ENCODE assay signal across 9 cellular contexts in genomic region chr7:107387077-107387476, GRCh38.
DNase-seq lines count a peak whose midpoint lies in the region; ATAC-seq and TF ChIP-seq lines count a peak whose summit lies in the region.
"Had no signal": no experiment of that assay in that cellular context is flagged by ENCODE, and none has a peak within 500 bp of the region (broad histone marks: within the 10 kb centered on the region; RNA-seq: fewer than 3 reads in every experiment).

No MANE protein-coding gene starts in this region.

- H3K4me3 Mint-ChIP-seq in WTC11: no peak overlapping the region
- no peak overlapping the region for H3K4me3 Mint-ChIP-seq in CD4-positive, alpha-beta memory T cell

- H3K27me3 Mint-ChIP-seq in WTC11 (ENCODE audit: low read depth): no peaks in the 10 kb centered on the region; the same call in 1 of the 2 replicates
- H3K27me3 Mint-ChIP-seq in CD4-positive, alpha-beta memory T cell: no peaks in the 10 kb centered on the region

- H3K4me1 Mint-ChIP-seq in WTC11: peaks cover 56% of the 10 kb centered on the region
- peaks cover 0 to 5% (median 4%) of the 10 kb centered on the region in 4 donors for H3K4me1 Mint-ChIP-seq in CD4-positive, alpha-beta memory T cell

- H3K36me3 Mint-ChIP-seq in WTC11: peaks cover 13% of the 10 kb centered on the region
- peaks cover 3 to 18% of the 10 kb centered on the region in 2 donors for H3K36me3 Mint-ChIP-seq in CD4-positive, alpha-beta memory T cell

- H3K27me3 ChIP-seq in H7 (ENCODE audit: control insufficient read depth, insufficient read depth, low read length): no peaks in the 10 kb centered on the region
- no peaks in the 10 kb centered on the region for H3K27me3 ChIP-seq in heart left ventricle
- no peaks in the 10 kb centered on the region for H3K27me3 ChIP-seq in CD4-positive, alpha-beta memory T cell (ENCODE audit: insufficient read depth, low read length)

- POLR2A ChIA-PET in WTC11 (lab: Charles Lee): no interaction called here
- POLR2A ChIA-PET in CD4-positive, alpha-beta memory T cell (lab: Charles Lee; ENCODE audit: partially characterized antibody): no interaction called here

- ATAC-seq in WTC11: peak; percentile 84
- ATAC-seq in heart left ventricle: peak; percentile 53 to 86 (median 82)
- no peak for ATAC-seq in GM19351 (IDR thresholded peaks at IDR 0.05; ENCODE audit: unreplicated experiment)
- no peak for ATAC-seq in GM19467 (IDR thresholded peaks at IDR 0.05; ENCODE audit: unreplicated experiment)

- WGBS in heart left ventricle, 4 donors: 31 to 45% (median 36%) methylated on average over 7 of the region's 7 CpGs

- intact Hi-C loops in heart left ventricle (cut with DNase I): no loop called here
- intact Hi-C loops in CD4-positive, alpha-beta memory T cell (cut with micrococcal nuclease): no loop called here

- H3K9me3 Mint-ChIP-seq in WTC11: peaks cover 16% of the 10 kb centered on the region
- H3K9me3 Mint-ChIP-seq in CD4-positive, alpha-beta memory T cell: no peaks in the 10 kb centered on the region

- CTCF ChIA-PET in WTC11 (lab: Charles Lee): interaction anchor here (0.9 to 1.7 kb wide), 2 partner anchors 13 to 76 kb away, joined by 3 to 5 read pairs; no protein-coding TSS in a partner anchor
- CTCF ChIA-PET in CD4-positive, alpha-beta memory T cell (lab: Charles Lee; ENCODE audit: partially characterized antibody): no interaction called here

- no peak overlapping the region for H3K27ac Mint-ChIP-seq in WTC11
- no peak overlapping the region for H3K27ac Mint-ChIP-seq in CD4-positive, alpha-beta memory T cell

- peaks cover 0 to 19% (median 10%) of the 10 kb centered on the region in 12 donors for H3K4me1 ChIP-seq in heart left ventricle
- H3K4me1 ChIP-seq in CD4-positive, alpha-beta memory T cell (ENCODE audit: insufficient read depth, low read length): no peaks in the 10 kb centered on the region

- TF ChIP-seq CTCF in WTC11 (IDR thresholded peaks at IDR 0.05) (no peak), heart left ventricle (IDR thresholded peaks at IDR 0.05) (peak in 2 of 12 donors; percentile 2 to 14)

- no peak for TF ChIP-seq POLR2A in heart left ventricle (IDR thresholded peaks at IDR 0.05)

- DNase-seq in H7 (peak; percentile 39), WTC11 (ENCODE audit: low spot score) (peak; percentile 45), heart left ventricle (peak; percentile 50 to 76 (median 54)), skeletal muscle cell (ENCODE audit: low read depth) (peak; percentile 25)
- DNase-seq in activated CD4-positive, alpha-beta T cell treated with anti-CD3 and anti-CD28 coated beads for 4 hours: no peak
- no peak for DNase-seq in CD4-positive, alpha-beta memory T cell
- DNase-seq: MV-4-11 had no signal

- H3K9me3 ChIP-seq in heart left ventricle: no peaks in the 10 kb centered on the region
- no peaks in the 10 kb centered on the region for H3K9me3 ChIP-seq in CD4-positive, alpha-beta memory T cell (ENCODE audit: control insufficient read depth in 1 of 2, low read length in 2 of 2)

- H3K4me3 ChIP-seq in H7 (ENCODE audit: insufficient read depth, low read depth, low read length) (no peak overlapping the region), heart left ventricle (no peak overlapping the region), skeletal muscle cell (ENCODE audit: low read depth, low read length) (no peak overlapping the region)
- H3K4me3 ChIP-seq in CD4-positive, alpha-beta memory T cell (ENCODE audit: low read length in 2 of 2): no peak overlapping the region

- no peaks in the 10 kb centered on the region for H3K36me3 ChIP-seq in H7 (replicated peaks; ENCODE audit: control insufficient read depth, insufficient read depth, low read length)
- peaks cover 0 to 4% (median 0%) of the 10 kb centered on the region in 9 donors for H3K36me3 ChIP-seq in heart left ventricle
- H3K36me3 ChIP-seq in CD4-positive, alpha-beta memory T cell (ENCODE audit: insufficient read depth, low read length): no peaks in the 10 kb centered on the region

- peak overlapping the region in 5 of 12 donors; percentile 16 to 53 (median 30) for H3K27ac ChIP-seq in heart left ventricle
- H3K27ac ChIP-seq in CD4-positive, alpha-beta memory T cell (ENCODE audit: low read depth, low read length): no peak overlapping the region

TF ChIP-seq in WTC11, 78 proteins besides CTCF, POLR2A, EP300 and RAD21:
- no peak for TF ChIP-seq SMAD4 (CRISPR knock-in tag; IDR thresholded peaks at IDR 0.05)
- TF ChIP-seq FOXJ3 (CRISPR knock-in tag; IDR thresholded peaks at IDR 0.05; ENCODE audit: borderline replicate concordance): no peak
- TF ChIP-seq ZNF396 (CRISPR knock-in tag; IDR thresholded peaks at IDR 0.05; ENCODE audit: borderline replicate concordance): no peak
- no peak for TF ChIP-seq ELF4 (CRISPR knock-in tag; IDR thresholded peaks at IDR 0.05; ENCODE audit: low read depth)
- TF ChIP-seq CBFB (CRISPR knock-in tag; IDR thresholded peaks at IDR 0.05; ENCODE audit: low read depth): no peak
- TF ChIP-seq HMGA2 (CRISPR knock-in tag; IDR thresholded peaks at IDR 0.05): no peak
- TF ChIP-seq ETV6 (CRISPR knock-in tag; IDR thresholded peaks at IDR 0.05): no peak
- no peak for TF ChIP-seq ZNF423 (CRISPR knock-in tag; IDR thresholded peaks at IDR 0.05)
- TF ChIP-seq MYBL2 (CRISPR knock-in tag; IDR thresholded peaks at IDR 0.05): no peak
- no peak for TF ChIP-seq ZNF671 (CRISPR knock-in tag; IDR thresholded peaks at IDR 0.05)
- no peak for TF ChIP-seq ARID4B (CRISPR knock-in tag; IDR thresholded peaks at IDR 0.05; ENCODE audit: borderline replicate concordance)

Comparison
In these comparisons a context has a peak if more than half of its experiments do, and no peak if none do; other contexts are left out.
1. DNase-seq: peak in H7 (single experiment), WTC11 (single experiment), heart left ventricle (5 of 5) and skeletal muscle cell (single experiment); none in activated CD4-positive, alpha-beta T cell treated with anti-CD3 and anti-CD28 coated beads for 4 hours (0 of 2) and CD4-positive, alpha-beta memory T cell (0 of 5).
2. ATAC-seq: peak in WTC11 (single experiment) and heart left ventricle (4 of 4); none in GM19351 (single experiment) and GM19467 (single experiment).